8 cellular contexts compared by ENCODE assay signal in genomic region chr5:95261369-95262175, GRCh38. TPM values are rescaled to one million over a fixed set of nuclear protein-coding genes. Genes with fewer than 3 reads are reported as not detected.
A peak's percentile ranks its signal among the peaks of the same experiment; 100 is the strongest.
DNase-seq lines count a peak whose midpoint lies in the region; ATAC-seq and TF ChIP-seq lines count a peak whose summit lies in the region.

No MANE protein-coding gene starts in this region.

- no peak overlapping the region for H4K91ac ChIP-seq in H9 (ENCODE audit: insufficient read length, low read depth, low read length)

- H3K79me2 ChIP-seq in H9 (ENCODE audit: insufficient read depth, low read length), result no peaks in the 10 kb centered on the region

- POLR2A ChIA-PET in CD8-positive, alpha-beta T cell (lab: Charles Lee), result no interaction called here

- no peak overlapping the region for H3K56ac ChIP-seq in H9 (ENCODE audit: insufficient read length, low read depth, low read length)

- no peak overlapping the region for H3K14ac ChIP-seq in H9 (ENCODE audit: insufficient read depth, low read length)

- no peak overlapping the region for H3K4me3 Mint-ChIP-seq in H9
- H3K4me3 Mint-ChIP-seq in glutamatergic neuron (ENCODE audit: unreplicated experiment), result no peak overlapping the region
- no peak overlapping the region for H3K4me3 Mint-ChIP-seq in CD8-positive, alpha-beta T cell

- CTCF ChIA-PET in CD8-positive, alpha-beta T cell (lab: Charles Lee), result interaction anchor here (0.6 kb wide), 1 partner anchor 289 kb away, joined by 3 read pairs; no protein-coding TSS in a partner anchor

- H4K5ac ChIP-seq in H9 (ENCODE audit: insufficient read length, low read depth, low read length), result no peak overlapping the region

- TF ChIP-seq CTCF in H9 (conservative IDR thresholded peaks at IDR 0.05) (peak; percentile 62), glutamatergic neuron (IDR thresholded peaks at IDR 0.05; ENCODE audit: partially characterized antibody, unreplicated experiment) (peak; percentile 20), lower leg skin (IDR thresholded peaks at IDR 0.05) (no peak)
- TF ChIP-seq CTCF in CD8-positive, alpha-beta T cell (IDR thresholded peaks at IDR 0.05), result no peak

- H3K27ac ChIP-seq in H9 (ENCODE audit: insufficient read length, low read depth, low read length), result no peak overlapping the region
- no peak overlapping the region for H3K27ac ChIP-seq in SK-N-MC
- no peak overlapping the region for H3K27ac ChIP-seq in CD8-positive, alpha-beta T cell (ENCODE audit: low read depth, low read length)

- H3K9me3 Mint-ChIP-seq in H9 (no peaks in the 10 kb centered on the region), glutamatergic neuron (ENCODE audit: unreplicated experiment) (no peaks in the 10 kb centered on the region)
- H3K9me3 Mint-ChIP-seq in CD8-positive, alpha-beta T cell, result no peaks in the 10 kb centered on the region

- DNase-seq in Ammon's horn (ENCODE audit: low spot score) (peak; percentile 67), H9 (no peak), SK-N-MC (ENCODE audit: low read depth, low spot score) (peak; percentile 28), glutamatergic neuron (no peak), lower leg skin (ENCODE audit: low spot score in 2 of 2) (no peak), posterior cingulate gyrus (no peak)
- no peak for DNase-seq in CD8-positive, alpha-beta T cell

- H3K4me1 Mint-ChIP-seq in H9 (peaks cover 0 to 10% of the 10 kb centered on the region in 2 experiments; a peak in 2 of 4 replicates), glutamatergic neuron (ENCODE audit: low read depth, unreplicated experiment) (no peaks in the 10 kb centered on the region)
- H3K4me1 Mint-ChIP-seq in CD8-positive, alpha-beta T cell (ENCODE audit: low read depth), result no peaks in the 10 kb centered on the region

- TF ChIP-seq POLR2A in lower leg skin (IDR thresholded peaks at IDR 0.05), result no peak

- no peaks in the 10 kb centered on the region; the same call in 1 of the 2 replicates for H3K4me1 ChIP-seq in H9 (ENCODE audit: insufficient read depth, low read length)
- no peaks in the 10 kb centered on the region for H3K4me1 ChIP-seq in CD8-positive, alpha-beta T cell (ENCODE audit: insufficient read depth, low read length)

- intact Hi-C loops in lower leg skin (cut with DNase I; ENCODE audit: low total_unique reads), result no loop called here
- intact Hi-C loops in CD8-positive, alpha-beta T cell (cut with DNase I, micrococcal nuclease), result loop anchor here (2.0 to 5.0 kb wide), 2 partner anchors 293 to 294 kb away; no protein-coding TSS in a partner anchor
- intact Hi-C loops in posterior cingulate gyrus (cut with DNase I), result loop anchor here (5.0 kb wide), 1 partner anchor 294 kb away; no protein-coding TSS in a partner anchor

- no peak overlapping the region for H3K18ac ChIP-seq in H9 (ENCODE audit: insufficient read length, low read depth, low read length)

- H2AK5ac ChIP-seq in H9 (ENCODE audit: insufficient read length, low read length), result no peak overlapping the region

- H2BK120ac ChIP-seq in H9 (ENCODE audit: low read depth, low read length, poor library complexity, severe bottlenecking), result no peak overlapping the region

- H3K27ac Mint-ChIP-seq in H9 (no peak overlapping the region), glutamatergic neuron (ENCODE audit: unreplicated experiment) (no peak overlapping the region)
- no peak overlapping the region for H3K27ac Mint-ChIP-seq in CD8-positive, alpha-beta T cell

- H3K4me3 ChIP-seq in SK-N-MC (no peak overlapping the region), lower leg skin (ENCODE audit: low read depth, poor library complexity, severe bottlenecking) (no peak overlapping the region)
- H3K4me3 ChIP-seq in CD8-positive, alpha-beta T cell (ENCODE audit: low read depth, low read length), result no peak overlapping the region

- H3K9ac ChIP-seq in H9 (ENCODE audit: extremely low read depth, insufficient read length, low read length) (no peak overlapping the region), SK-N-MC (ENCODE audit: insufficient read length) (no peak overlapping the region)

- no CpG with 5 or more reads among the region's 4 CpGs for WGBS in H9 (ENCODE audit: extremely low coverage, insufficient read length, low lambda C conversion rate)
- WGBS in lower leg skin, 2 donors, result 49 to 58% methylated on average over 4 of the region's 4 CpGs

- H3K9me3 ChIP-seq in H9 (ENCODE audit: control insufficient read depth, low read depth, low read length) (no peaks in the 10 kb centered on the region), SK-N-MC (ENCODE audit: low read depth, low read length) (no peaks in the 10 kb centered on the region)
- no peaks in the 10 kb centered on the region for H3K9me3 ChIP-seq in CD8-positive, alpha-beta T cell (ENCODE audit: low read length)

- ATAC-seq in CD8-positive, alpha-beta T cell, result no peak
- ATAC-seq in GM21786 (IDR thresholded peaks at IDR 0.05; ENCODE audit: unreplicated experiment), result no peak

- no peaks in the 10 kb centered on the region for H3K36me3 ChIP-seq in SK-N-MC (ENCODE audit: insufficient read depth, low read length)
- no peaks in the 10 kb centered on the region for H3K36me3 ChIP-seq in CD8-positive, alpha-beta T cell (ENCODE audit: insufficient read depth, low read length)

- H3K36me3 Mint-ChIP-seq in H9 (ENCODE audit: insufficient read depth in 1 of 3, low read depth in 3 of 3), result no peaks in the 10 kb centered on the region
- no peaks in the 10 kb centered on the region for H3K36me3 Mint-ChIP-seq in glutamatergic neuron (ENCODE audit: unreplicated experiment)
- no peaks in the 10 kb centered on the region for H3K36me3 Mint-ChIP-seq in CD8-positive, alpha-beta T cell

- H3K4ac ChIP-seq in H9 (ENCODE audit: low read depth, low read length), result no peak overlapping the region

- no peak overlapping the region for H3T11ph ChIP-seq in H9 (ENCODE audit: low read length)

- H4K8ac ChIP-seq in H9 (replicated peaks; ENCODE audit: insufficient read length, low read depth, low read length), result no peak overlapping the region

- H2BK20ac ChIP-seq in H9 (ENCODE audit: low read depth, low read length, poor library complexity, severe bottlenecking), result no peak overlapping the region

- no peaks in the 10 kb centered on the region for H3K23me2 ChIP-seq in H9 (ENCODE audit: insufficient read length, low read depth, low read length, poor library complexity, severe bottlenecking)

- H2AFZ ChIP-seq in H9 (ENCODE audit: low read length), result no peak overlapping the region

- H3K27me3 Mint-ChIP-seq in H9 (ENCODE audit: low read depth), result no peaks in the 10 kb centered on the region
- H3K27me3 Mint-ChIP-seq in glutamatergic neuron (ENCODE audit: unreplicated experiment), result no peaks in the 10 kb centered on the region
- peaks cover 5% of the 10 kb centered on the region for H3K27me3 Mint-ChIP-seq in CD8-positive, alpha-beta T cell (ENCODE audit: low read depth)

- H3K4me2 ChIP-seq in H9 (ENCODE audit: insufficient read depth, insufficient read length, low read length), result no peak overlapping the region

- no peak overlapping the region for H2BK5ac ChIP-seq in H9 (ENCODE audit: insufficient read length, low read length)

- no peak overlapping the region for H3K23ac ChIP-seq in H9 (ENCODE audit: insufficient read length, low read depth, low read length)

- H2BK12ac ChIP-seq in H9 (ENCODE audit: insufficient read length, low read depth, low read length), result no peak overlapping the region

- H3K27me3 ChIP-seq in H9 (ENCODE audit: insufficient read depth, low read length), result no peaks in the 10 kb centered on the region
- H3K27me3 ChIP-seq in CD8-positive, alpha-beta T cell (ENCODE audit: insufficient read depth, low read length), result no peaks in the 10 kb centered on the region

- H4K20me1 ChIP-seq in H9 (ENCODE audit: control insufficient read depth, insufficient read depth, insufficient read length), result no peaks in the 10 kb centered on the region

- H2BK15ac ChIP-seq in H9 (ENCODE audit: low read depth, low read length), result no peak overlapping the region

- no peaks in the 10 kb centered on the region for H3K79me1 ChIP-seq in H9 (ENCODE audit: insufficient read depth, low read depth, low read length, poor library complexity, severe bottlenecking)

RNA-seq across cellular contexts. Expression of gene MCTP1, which starts 23.3 kb away (rescaled TPM):
- total RNA-seq in H9 (2021) (2.5 and 3.0 TPM in 2 replicates), glutamatergic neuron (ENCODE audit: unreplicated experiment) (1.7 TPM), lower leg skin (10 to 100 TPM in 2 of 4 donors, 1 to 10 TPM in 2; 6.3 to 36.5 (median 9.8) TPM)
- under 1 TPM; 0.44 to 0.65 TPM for total RNA-seq in CD8-positive, alpha-beta T cell

Comparison
In these comparisons a context has a peak if more than half of its experiments do, and no peak if none do; other contexts are left out.
1. DNase-seq: peak in Ammon's horn (single experiment) and SK-N-MC (single experiment); none in H9 (single experiment), glutamatergic neuron (single experiment), lower leg skin (0 of 2), CD8-positive, alpha-beta T cell (0 of 7) and posterior cingulate gyrus (0 of 10).
2. CTCF ChIP-seq: peak in H9 (single experiment) and glutamatergic neuron (single experiment); none in lower leg skin (0 of 3) and CD8-positive, alpha-beta T cell (single experiment).